ENCODE assay signal across 8 cellular contexts in the genomic region with DNA sequence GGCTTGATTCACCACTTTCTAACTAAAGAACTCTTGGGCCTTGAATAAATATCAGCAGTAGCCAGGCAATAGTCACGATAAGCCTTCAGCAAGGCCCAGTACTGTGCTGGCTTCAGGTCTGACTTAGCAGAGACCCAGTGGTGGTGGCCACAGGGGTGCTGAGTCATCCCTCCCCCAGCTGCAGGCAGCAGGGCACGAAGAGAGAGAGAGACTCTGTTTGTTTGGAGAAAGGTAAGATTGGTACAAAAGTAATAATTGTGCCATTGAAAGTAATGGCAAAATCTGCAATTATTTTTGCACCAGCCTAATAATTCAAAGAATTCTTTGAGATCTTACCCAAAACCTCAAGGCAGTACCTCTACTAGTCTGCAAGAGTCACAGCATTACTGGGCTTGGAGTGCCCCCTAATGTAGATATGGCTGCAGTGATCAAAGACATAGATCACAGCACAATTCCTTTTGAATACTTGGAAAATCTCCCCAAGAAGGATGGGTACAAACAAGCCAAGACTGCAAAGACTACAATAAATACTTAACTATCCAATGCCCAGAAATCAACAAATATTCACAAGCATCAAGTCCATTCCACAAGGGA.
DNase-seq lines count a peak whose midpoint lies in the region; ATAC-seq and TF ChIP-seq lines count a peak whose summit lies in the region.

No MANE protein-coding gene starts in this region.

- 48% methylated on average over 2 of the region's 2 CpGs for WGBS in esophagus muscularis mucosa

- peaks cover 0 to 17% (median 6%) of the 10 kb centered on the region in 4 donors for H3K4me1 ChIP-seq in esophagus muscularis mucosa

- DNase-seq in Right ventricle myocardium superior: no peak
- DNase-seq in Right ventricle myocardium inferior (ENCODE audit: missing footprints): no peak
- DNase-seq in MV-4-11 (lab: John Stamatoyannopoulos, UW): peak; percentile 57
- DNase-seq in esophagus muscularis mucosa (ENCODE audit: extremely low spot score): no peak
- DNase-seq in stimulated activated naive CD8-positive, alpha-beta T cell treated with anti-CD3 and anti-CD28 coated beads, Interleukin-15, amount 100 ng/mL, for 72 hours: no peak
- no peak for DNase-seq in stimulated activated CD4-positive, alpha-beta T cell treated with anti-CD3 and anti-CD28 coated beads, Interleukin-4, amount 100 ng/mL, for 24 hours
- DNase-seq in iPS-NIHi11 (ENCODE audit: low spot score): no peak

- no peak overlapping the region for H3K4me3 Mint-ChIP-seq in stimulated activated naive CD8-positive, alpha-beta T cell treated with anti-CD3 and anti-CD28 coated beads, Interleukin-15, amount 100 ng/mL, for 72 hours

- H3K9me3 Mint-ChIP-seq in stimulated activated naive CD8-positive, alpha-beta T cell treated with anti-CD3 and anti-CD28 coated beads, Interleukin-15, amount 100 ng/mL, for 72 hours: peaks cover 14 to 19% of the 10 kb centered on the region in 2 donors

- TF ChIP-seq CTCF in esophagus muscularis mucosa (IDR thresholded peaks at IDR 0.05): peak; percentile 35 to 60 (median 53)

- no peak for TF ChIP-seq EP300 in esophagus muscularis mucosa (IDR thresholded peaks at IDR 0.05)

- TF ChIP-seq POLR2A in esophagus muscularis mucosa (IDR thresholded peaks at IDR 0.05; ENCODE audit: low read depth): no peak

- H3K4me3 ChIP-seq in esophagus muscularis mucosa: no peak overlapping the region

- H3K27ac Mint-ChIP-seq in stimulated activated naive CD8-positive, alpha-beta T cell treated with anti-CD3 and anti-CD28 coated beads, Interleukin-15, amount 100 ng/mL, for 72 hours: no peak overlapping the region

- no peaks in the 10 kb centered on the region for H3K36me3 ChIP-seq in esophagus muscularis mucosa

- H3K4me1 Mint-ChIP-seq in stimulated activated naive CD8-positive, alpha-beta T cell treated with anti-CD3 and anti-CD28 coated beads, Interleukin-15, amount 100 ng/mL, for 72 hours: no peaks in the 10 kb centered on the region

- H3K9me3 ChIP-seq in esophagus muscularis mucosa: peaks cover 0 to 8% (median 3%) of the 10 kb centered on the region in 4 donors

- H3K27ac ChIP-seq in esophagus muscularis mucosa (replicated peaks in 1 of 4): no peak overlapping the region

- intact Hi-C loops in Right ventricle myocardium superior (cut with DNase I): no loop called here
- intact Hi-C loops in Right ventricle myocardium inferior (cut with DNase I): loop anchor here (1.0 kb wide), 1 partner anchor 142 kb away; no protein-coding TSS in a partner anchor
- intact Hi-C loops in esophagus muscularis mucosa (cut with DNase I): loop anchor here (5.0 kb wide), 1 partner anchor 143 kb away; no protein-coding TSS in a partner anchor

- peaks cover 12% of the 10 kb centered on the region for H3K27me3 Mint-ChIP-seq in stimulated activated naive CD8-positive, alpha-beta T cell treated with anti-CD3 and anti-CD28 coated beads, Interleukin-15, amount 100 ng/mL, for 72 hours

- ATAC-seq in Right ventricle myocardium superior (ENCODE audit: poor library complexity) (peak; percentile 55), Right ventricle myocardium inferior (no peak), HG02642 (IDR thresholded peaks at IDR 0.05; ENCODE audit: poor library complexity, unreplicated experiment) (peak; percentile 69)
- ATAC-seq in stimulated activated naive CD8-positive, alpha-beta T cell treated with anti-CD3 and anti-CD28 coated beads, Interleukin-15, amount 100 ng/mL, for 72 hours: peak; percentile 44

- H3K27me3 ChIP-seq in esophagus muscularis mucosa: no peaks in the 10 kb centered on the region
